Comparison of ENCODE assay signal across 19 cellular contexts in genomic region chr15:78996876-78997275, GRCh38. TPM values are rescaled to one million over a fixed set of nuclear protein-coding genes. Genes with fewer than 3 reads are reported as not detected.
DNase-seq lines count a peak whose midpoint lies in the region; ATAC-seq, FAIRE-seq and TF ChIP-seq lines count a peak whose summit lies in the region.
"Had no signal": no experiment of that assay in that cellular context is flagged by ENCODE, and none has a peak within 500 bp of the region (broad histone marks: within the 10 kb centered on the region; RNA-seq: fewer than 3 reads in every experiment).

No MANE protein-coding gene starts in this region.

- no peak for FAIRE-seq in astrocyte (lab: Jason Lieb, UNC)
- FAIRE-seq in HepG2 (lab: Jason Lieb, UNC): peak; percentile 81
- FAIRE-seq: small intestine had no signal

- no peak overlapping the region for H3K4me2 ChIP-seq in astrocyte (ENCODE audit: low read length)
- no peak overlapping the region for H3K4me2 ChIP-seq in HepG2 (ENCODE audit: low read depth, low read length)
- H3K4me2 ChIP-seq: KMS-11 had no signal

- in situ Hi-C loops in HepG2 (cut with HindIII; ENCODE audit: extremely low pct_ligation_motif_present, low pct_unique_long_range_greater_than_20kb): no loop called here

- TF ChIP-seq EP300 in HepG2 (IDR thresholded peaks at IDR 0.05; ENCODE audit: low read depth in 2 of 2, low read length in 2 of 2) (peak in 1 of 2 experiments; percentile 75; a peak in 2 of 4 replicates), HepG2 (CRISPR knock-in tag; IDR thresholded peaks at IDR 0.05; ENCODE audit: borderline replicate concordance) (peak; percentile 72)

- no peaks in the 10 kb centered on the region for H3K79me2 ChIP-seq in astrocyte (ENCODE audit: insufficient read depth, low read length)
- H3K79me2 ChIP-seq in HepG2 (ENCODE audit: insufficient read depth, low read length): no peaks in the 10 kb centered on the region
- H3K79me2 ChIP-seq: parathyroid adenoma had no signal

- H4K20me1 ChIP-seq in astrocyte (ENCODE audit: insufficient read depth, low read length): no peaks in the 10 kb centered on the region
- no peaks in the 10 kb centered on the region for H4K20me1 ChIP-seq in HepG2 (ENCODE audit: insufficient read depth, low read length)

- 0 out of 2 replicates have a peak overlapping the region, but pooled peaks have one; percentile 35 for H3K27ac Mint-ChIP-seq in HFFc6
- H3K27ac Mint-ChIP-seq in astrocyte (ENCODE audit: unreplicated experiment): peak overlapping the region; percentile 91
- H3K27ac Mint-ChIP-seq: activated CD4-positive, alpha-beta memory T cell treated with anti-CD3 and anti-CD28 coated beads for 36 hours; activated naive CD8-positive, alpha-beta T cell treated with anti-CD3 and anti-CD28 coated beads, Interleukin-2, amount 10 ng/mL, durations not matched to agents 7 days and 5 days had no signal

- ATAC-seq in HepG2: peak; percentile 37
- no peak for ATAC-seq in upper lobe of right lung
- ATAC-seq in left cardiac atrium: no peak

- H3K27me3 ChIP-seq in astrocyte (ENCODE audit: insufficient read depth, low read length) (no peaks in the 10 kb centered on the region), HepG2 (ENCODE audit: control insufficient read depth in 1 of 2, insufficient read depth in 2 of 2, low read length in 2 of 2) (no peaks in the 10 kb centered on the region), upper lobe of right lung (no peaks in the 10 kb centered on the region)
- H3K27me3 ChIP-seq: cardiac muscle cell, transverse colon had no signal

- no peak overlapping the region for H3K9ac ChIP-seq in astrocyte (ENCODE audit: low read length)
- H3K9ac ChIP-seq in HepG2 (ENCODE audit: insufficient read depth, low read depth, low read length): peak overlapping the region; percentile 35; the same call in 1 of the 2 replicates
- H3K9ac ChIP-seq: KMS-11, parathyroid adenoma had no signal

- H3K4me1 ChIP-seq in astrocyte (ENCODE audit: insufficient read depth, low read length): no peaks in the 10 kb centered on the region
- H3K4me1 ChIP-seq in HepG2 (ENCODE audit: insufficient read depth, low read length): peaks cover 70% of the 10 kb centered on the region
- peaks cover 3% of the 10 kb centered on the region for H3K4me1 ChIP-seq in upper lobe of right lung
- H3K4me1 ChIP-seq: parathyroid adenoma, transverse colon had no signal

- no peak for TF ChIP-seq CTCF in HFFc6 (IDR thresholded peaks at IDR 0.05)
- TF ChIP-seq CTCF in astrocyte (IDR thresholded peaks at IDR 0.05; ENCODE audit: insufficient read depth, low read depth, low read length): no peak
- TF ChIP-seq CTCF in HepG2 (CRISPR knock-in tag; IDR thresholded peaks at IDR 0.05): no peak
- no peak for TF ChIP-seq CTCF in upper lobe of right lung (IDR thresholded peaks at IDR 0.05)

- H3K27ac ChIP-seq in astrocyte (ENCODE audit: low read depth, low read length): no peak overlapping the region
- H3K27ac ChIP-seq in HepG2 (ENCODE audit: extremely low read length, insufficient read depth, low read length): peak overlapping the region; percentile 60
- peak overlapping the region; percentile 71 for H3K27ac ChIP-seq in upper lobe of right lung
- H3K27ac ChIP-seq: cardiac muscle cell, KMS-11, parathyroid adenoma, transverse colon had no signal

- no peak for TF ChIP-seq RAD21 in HepG2 (CRISPR knock-in tag; IDR thresholded peaks at IDR 0.05)

- CTCF ChIA-PET in HepG2 (lab: Yijun Ruan, JAX; ENCODE audit: low intra/inter-chr PET ratio, low total read pairs): no interaction called here

- intact Hi-C loops in HepG2 (cut with micrococcal nuclease; ENCODE audit: unreplicated experiment) (loop anchor here (10.0 kb wide), 1 partner anchor 52 kb away; the partner anchor contains the start of gene CTSH), upper lobe of right lung (cut with DNase I) (no loop called here), left cardiac atrium (cut with DNase I) (no loop called here), posterior vena cava (cut with DNase I) (no loop called here)

- TF ChIP-seq POLR2A in HepG2 (IDR thresholded peaks at IDR 0.05; ENCODE audit: insufficient read depth in 1 of 2, low read depth in 2 of 2, low read length in 2 of 2): no peak

- no peak for DNase-seq in HFFc6
- no peak for DNase-seq in astrocyte (ENCODE audit: low read depth)
- DNase-seq in HepG2 (ENCODE audit: low spot score): peak; percentile 87
- no peak for DNase-seq in upper lobe of right lung
- no peak for DNase-seq in left cardiac atrium
- no peak for DNase-seq in posterior vena cava (ENCODE audit: low spot score)
- no peak for DNase-seq in cerebellar nuclear complex (lab: John Stamatoyannopoulos, UW)
- no peak for DNase-seq in germinal center (ENCODE audit: low spot score)
- DNase-seq: activated CD4-positive, alpha-beta memory T cell treated with anti-CD3 and anti-CD28 coated beads for 36 hours; activated naive CD8-positive, alpha-beta T cell treated with anti-CD3 and anti-CD28 coated beads, Interleukin-2, amount 10 ng/mL, durations not matched to agents 7 days and 5 days; DMS153; effector CD8-positive, alpha-beta T cell; NCI-H1092 treated with DMSO at 0.1 percent for 48 hours; RPMI8226; small intestine; transverse colon had no signal

- H3K4me3 Mint-ChIP-seq in HFFc6 (no peak overlapping the region), astrocyte (ENCODE audit: unreplicated experiment) (peak overlapping the region; percentile 50)
- H3K4me3 Mint-ChIP-seq: activated CD4-positive, alpha-beta memory T cell treated with anti-CD3 and anti-CD28 coated beads for 36 hours; activated naive CD8-positive, alpha-beta T cell treated with anti-CD3 and anti-CD28 coated beads, Interleukin-2, amount 10 ng/mL, durations not matched to agents 7 days and 5 days had no signal

- H3K4me1 Mint-ChIP-seq in HFFc6 (ENCODE audit: low read depth) (peaks cover 9% of the 10 kb centered on the region), astrocyte (ENCODE audit: low read depth, unreplicated experiment) (peaks cover 17% of the 10 kb centered on the region)

- H3K36me3 Mint-ChIP-seq in HFFc6 (ENCODE audit: low read depth): no peaks in the 10 kb centered on the region
- no peaks in the 10 kb centered on the region for H3K36me3 Mint-ChIP-seq in astrocyte (ENCODE audit: low read depth, unreplicated experiment)
- H3K36me3 Mint-ChIP-seq: activated CD4-positive, alpha-beta memory T cell treated with anti-CD3 and anti-CD28 coated beads for 36 hours; activated naive CD8-positive, alpha-beta T cell treated with anti-CD3 and anti-CD28 coated beads, Interleukin-2, amount 10 ng/mL, durations not matched to agents 7 days and 5 days had no signal

- BruUV-seq in HepG2 (replicated peaks; lab: Mats Ljungman, UMichigan): no TSS peak

- H2AFZ ChIP-seq in astrocyte (ENCODE audit: low read depth, low read length) (no peak overlapping the region), HepG2 (ENCODE audit: low read length) (no peak overlapping the region)
- H2AFZ ChIP-seq: parathyroid adenoma had no signal

- 37% methylated on average over 2 of the region's 6 CpGs for WGBS in HepG2 (ENCODE audit: low lambda C conversion rate)

- peaks cover 2% of the 10 kb centered on the region; the same call in 1 of the 2 replicates for H3K27me3 Mint-ChIP-seq in HFFc6 (ENCODE audit: insufficient read depth)
- H3K27me3 Mint-ChIP-seq in astrocyte (ENCODE audit: low read depth, unreplicated experiment): peaks cover 9% of the 10 kb centered on the region
- H3K27me3 Mint-ChIP-seq: activated CD4-positive, alpha-beta memory T cell treated with anti-CD3 and anti-CD28 coated beads for 36 hours; activated naive CD8-positive, alpha-beta T cell treated with anti-CD3 and anti-CD28 coated beads, Interleukin-2, amount 10 ng/mL, durations not matched to agents 7 days and 5 days had no signal

- H3K9me3 ChIP-seq in astrocyte (ENCODE audit: insufficient read depth, low read depth, low read length) (no peaks in the 10 kb centered on the region), HepG2 (ENCODE audit: low read length) (no peaks in the 10 kb centered on the region), upper lobe of right lung (no peaks in the 10 kb centered on the region)
- H3K9me3 ChIP-seq: transverse colon had no signal

- no peaks in the 10 kb centered on the region for H3K9me3 Mint-ChIP-seq in HFFc6
- no peaks in the 10 kb centered on the region for H3K9me3 Mint-ChIP-seq in astrocyte (ENCODE audit: unreplicated experiment)
- H3K9me3 Mint-ChIP-seq: activated CD4-positive, alpha-beta memory T cell treated with anti-CD3 and anti-CD28 coated beads for 36 hours; activated naive CD8-positive, alpha-beta T cell treated with anti-CD3 and anti-CD28 coated beads, Interleukin-2, amount 10 ng/mL, durations not matched to agents 7 days and 5 days had no signal

- H3K36me3 ChIP-seq in astrocyte (ENCODE audit: insufficient read depth, low read length) (no peaks in the 10 kb centered on the region), HepG2 (replicated peaks in 1 of 2; ENCODE audit: control insufficient read depth in 1 of 2, insufficient read depth in 2 of 2, low read length in 2 of 2) (no peaks in the 10 kb centered on the region), upper lobe of right lung (no peaks in the 10 kb centered on the region)
- H3K36me3 ChIP-seq: cardiac muscle cell, transverse colon had no signal

- H3K4me3 ChIP-seq in astrocyte (ENCODE audit: insufficient read depth, low read depth, low read length): no peak overlapping the region
- H3K4me3 ChIP-seq in HepG2 (replicated peaks in 1 of 3; ENCODE audit: insufficient read depth in 1 of 3, low read depth in 2 of 3, low read length in 3 of 3): peak overlapping the region in 1 of 3 experiments; percentile 24; a peak in 2 of 6 replicates
- H3K4me3 ChIP-seq in upper lobe of right lung: peak overlapping the region; percentile 29
- H3K4me3 ChIP-seq: cardiac muscle cell, transverse colon had no signal

- POLR2A ChIA-PET in HepG2 (lab: Yijun Ruan, JAX): interaction anchor here (1.0 to 2.6 kb wide), 4 partner anchors 8 to 52 kb away, joined by 6 to 27 read pairs (median 10); partner anchors contain the start of gene CTSH

RNA-seq across cellular contexts. Expression of gene CTSH, which starts 52.0 kb away (rescaled TPM):
- total RNA-seq in HFFc6 (2021; fragmentation: NEBNext Ultra II Directional; extraction: Animal tissue kit (Norgen Biotek cat#: 25700)): under 1 TPM in 5 of 6 experiments, not detected in 1; 0.20 to 0.53 (median 0.38) TPM
- total RNA-seq in astrocyte (4.1 and 5.7 TPM in 2 replicates), HepG2 (2016; rRNA removed; fragmentation: Illumina TruSeq; extraction: Trizol) (145 and 265 TPM in 2 replicates), upper lobe of right lung (1,018 TPM), left cardiac atrium (10 to 100 TPM; 41.6 to 74.3 TPM), posterior vena cava (100 to 1,000 TPM in 1 of 2 donors, 10 to 100 TPM in 1; 40.0 to 129 TPM)
- 38.3 and 41.8 TPM in 2 replicates for total RNA-seq in HepG2 (2016; cell fraction: cytosol; rRNA removed; fragmentation: Illumina TruSeq; extraction: Trizol; ENCODE audit: low read depth)
- 147 and 263 TPM in 2 replicates for total RNA-seq in HepG2 (2016; cell fraction: insoluble cytoplasmic fraction; rRNA removed; fragmentation: Illumina TruSeq; extraction: Trizol)
- total RNA-seq in HepG2 (2016; cell fraction: membrane; rRNA removed; fragmentation: Illumina TruSeq; extraction: Trizol): 76.7 and 76.8 TPM in 2 replicates
- 192 and 212 TPM in 2 replicates for total RNA-seq in HepG2 (2016; cell fraction: nucleus; rRNA removed; fragmentation: Illumina TruSeq; extraction: Trizol)
- polyA plus RNA-seq in HepG2 (2011; rRNA removed): 653 and 707 TPM in 2 replicates
- polyA plus RNA-seq in HepG2 (2011; cell fraction: cytosol; rRNA removed): 619 and 690 TPM in 2 replicates
- 438 and 468 TPM in 2 replicates for polyA plus RNA-seq in HepG2 (2011; cell fraction: nucleus; rRNA removed)
- polyA plus RNA-seq in HepG2 (2012): 370 and 429 TPM in 2 replicates
- 85.5 and 99.3 TPM in 2 replicates for polyA plus RNA-seq in HepG2 (2016; cell fraction: cytosol; fragmentation: Illumina TruSeq; extraction: Trizol; ENCODE audit: low read depth)
- polyA plus RNA-seq in HepG2 (2016; cell fraction: insoluble cytoplasmic fraction; fragmentation: Illumina TruSeq; extraction: Trizol; ENCODE audit: low read depth): 143 and 146 TPM in 2 replicates
- 90.8 and 95.9 TPM in 2 replicates for polyA plus RNA-seq in HepG2 (2016; cell fraction: membrane; fragmentation: Illumina TruSeq; extraction: Trizol; ENCODE audit: low read depth)
- polyA plus RNA-seq in HepG2 (2016; cell fraction: nucleus; fragmentation: Illumina TruSeq; extraction: Trizol; ENCODE audit: insufficient read depth, low read depth): 337 and 346 TPM in 2 replicates
- polyA minus RNA-seq in HepG2 (2011; rRNA and poly(A)+ RNA removed; ENCODE audit: low replicate concordance): 0.44 and 261 TPM in 2 replicates
- 172 and 190 TPM in 2 replicates for polyA minus RNA-seq in HepG2 (2011; cell fraction: cytosol; rRNA and poly(A)+ RNA removed)
- polyA minus RNA-seq in HepG2 (2011; cell fraction: nucleus; rRNA and poly(A)+ RNA removed): 126 and 165 TPM in 2 replicates
